ENCODE assay signal across 1 cellular context in the genomic region with DNA sequence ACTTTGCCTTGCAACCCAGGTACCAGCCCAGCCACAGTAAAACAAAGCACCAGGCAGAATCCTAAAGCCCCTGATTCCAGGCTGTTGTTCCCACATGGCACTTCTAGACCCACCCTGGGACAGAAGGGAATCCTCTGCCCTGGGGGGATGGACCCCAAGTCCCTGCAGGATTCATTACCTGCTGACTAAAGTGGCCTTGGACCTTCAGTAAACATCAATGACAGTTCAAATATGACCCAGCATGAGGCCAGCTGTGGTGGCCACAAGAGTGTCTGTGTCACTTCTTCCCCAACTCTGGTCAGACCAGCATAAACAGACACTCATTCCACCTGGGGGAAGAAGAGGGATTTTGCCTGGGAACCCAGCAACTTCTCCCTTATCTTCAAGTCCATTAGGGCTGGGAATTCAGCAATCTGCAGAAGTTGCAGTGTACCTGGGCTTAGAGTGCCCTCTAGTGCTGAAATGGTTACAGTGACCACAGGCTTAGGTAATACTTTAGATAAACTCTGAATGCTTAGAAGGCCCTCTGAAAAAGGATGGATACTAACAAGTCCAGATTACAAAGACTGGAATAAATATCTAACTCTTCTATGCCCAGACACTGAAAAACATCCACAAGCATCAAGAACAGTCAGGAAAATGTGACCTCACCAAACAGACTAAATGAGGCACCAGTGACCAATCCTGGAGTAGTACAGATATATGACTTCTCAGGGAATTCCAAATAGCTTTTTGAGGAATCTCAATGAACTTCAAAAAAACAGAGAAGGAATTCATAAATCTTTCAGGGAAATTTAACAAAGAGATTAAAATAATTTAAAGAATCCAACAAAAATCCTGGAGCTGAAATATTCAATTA.
A peak's percentile ranks its signal among the peaks of the same experiment; 100 is the strongest.
TF ChIP-seq lines count a peak whose summit lies in the region.

No MANE protein-coding gene starts in this region.

TF ChIP-seq in K562, 482 proteins besides CTCF, POLR2A, EP300 and RAD21 (continued from another document and continues in another):
- TF ChIP-seq ZNF740 (CRISPR knock-in tag; IDR thresholded peaks at IDR 0.05) (no peak), ZNF740 (tag; IDR thresholded peaks at IDR 0.05) (no peak), MTF1 (CRISPR knock-in tag; IDR thresholded peaks at IDR 0.05; ENCODE audit: borderline replicate concordance) (no peak), KLF16 (IDR thresholded peaks at IDR 0.05) (peak; percentile 43; the same call in 1 of the 2 replicates), TFAM (CRISPR knock-in tag; conservative IDR thresholded peaks at IDR 0.05) (no peak), ZNF12 (CRISPR knock-in tag; IDR thresholded peaks at IDR 0.05) (no peak), L3MBTL2 (IDR thresholded peaks at IDR 0.05) (no peak), NBN (IDR thresholded peaks at IDR 0.05; ENCODE audit: low read depth) (0 out of 2 replicates have a peak, but pooled peaks have one; percentile 23), SP2 (IDR thresholded peaks at IDR 0.05; ENCODE audit: extremely low read depth, low read depth, low read length, poor library complexity, severe bottlenecking) (no peak), SRSF1 (IDR thresholded peaks at IDR 0.05; ENCODE audit: low read depth, low read length) (no peak), NCOA2 (IDR thresholded peaks at IDR 0.05; ENCODE audit: partially characterized antibody in 2 of 2) (no peak), ZFPM2 (CRISPR knock-in tag; IDR thresholded peaks at IDR 0.05) (no peak), TBP (optimal IDR thresholded peaks at IDR 0.05; ENCODE audit: low read depth, low read length) (no peak), HSF4 (CRISPR knock-in tag; IDR thresholded peaks at IDR 0.05; ENCODE audit: borderline replicate concordance) (no peak), PHTF2 (CRISPR knock-in tag; IDR thresholded peaks at IDR 0.05) (no peak), KDM2B (CRISPR knock-in tag; IDR thresholded peaks at IDR 0.05) (no peak), SRSF9 (IDR thresholded peaks at IDR 0.05; ENCODE audit: borderline replicate concordance, low read depth, low read length) (no peak), TOE1 (IDR thresholded peaks at IDR 0.05; ENCODE audit: borderline replicate concordance) (0 out of 2 replicates have a peak, but pooled peaks have one; percentile 16), TOE1 (CRISPR knock-in tag; IDR thresholded peaks at IDR 0.05; ENCODE audit: borderline replicate concordance, low read depth) (no peak), POLR3G (IDR thresholded peaks at IDR 0.05; ENCODE audit: extremely low read depth, insufficient read length, insufficient replicate concordance) (no peak), HDAC1 (IDR thresholded peaks at IDR 0.05) (no peak), RBM14 (IDR thresholded peaks at IDR 0.05; ENCODE audit: borderline replicate concordance, insufficient read depth, low read depth, low read length) (no peak), CBFA2T2 (conservative IDR thresholded peaks at IDR 0.05) (0 out of 2 replicates have a peak, but pooled peaks have one; percentile 8), CTCFL (IDR thresholded peaks at IDR 0.05; ENCODE audit: borderline replicate concordance, insufficient read depth, low read depth, low read length, poor library complexity, severe bottlenecking) (no peak), E2F5 (CRISPR knock-in tag; IDR thresholded peaks at IDR 0.05) (no peak), YBX1 (IDR thresholded peaks at IDR 0.05) (no peak), MBD2 (IDR thresholded peaks at IDR 0.05; ENCODE audit: borderline replicate concordance, low read depth) (no peak), ZBTB5 (IDR thresholded peaks at IDR 0.05) (no peak), CREB3L1 (IDR thresholded peaks at IDR 0.05; ENCODE audit: borderline replicate concordance, low read depth) (no peak), BRF1 (IDR thresholded peaks at IDR 0.05; ENCODE audit: borderline replicate concordance, extremely low read depth, insufficient read length) (no peak), AFF1 (IDR thresholded peaks at IDR 0.05; ENCODE audit: low read depth in 1 of 2, partially characterized antibody in 2 of 2) (no peak)
- TF ChIP-seq, protein P1, sequence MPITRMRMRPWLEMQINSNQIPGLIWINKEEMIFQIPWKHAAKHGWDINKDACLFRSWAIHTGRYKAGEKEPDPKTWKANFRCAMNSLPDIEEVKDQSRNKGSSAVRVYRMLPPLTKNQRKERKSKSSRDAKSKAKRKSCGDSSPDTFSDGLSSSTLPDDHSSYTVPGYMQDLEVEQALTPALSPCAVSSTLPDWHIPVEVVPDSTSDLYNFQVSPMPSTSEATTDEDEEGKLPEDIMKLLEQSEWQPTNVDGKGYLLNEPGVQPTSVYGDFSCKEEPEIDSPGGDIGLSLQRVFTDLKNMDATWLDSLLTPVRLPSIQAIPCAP (CRISPR knock-in tag; IDR thresholded peaks at IDR 0.05; ENCODE audit: borderline replicate concordance): no peak
- TF ChIP-seq, protein P2, sequence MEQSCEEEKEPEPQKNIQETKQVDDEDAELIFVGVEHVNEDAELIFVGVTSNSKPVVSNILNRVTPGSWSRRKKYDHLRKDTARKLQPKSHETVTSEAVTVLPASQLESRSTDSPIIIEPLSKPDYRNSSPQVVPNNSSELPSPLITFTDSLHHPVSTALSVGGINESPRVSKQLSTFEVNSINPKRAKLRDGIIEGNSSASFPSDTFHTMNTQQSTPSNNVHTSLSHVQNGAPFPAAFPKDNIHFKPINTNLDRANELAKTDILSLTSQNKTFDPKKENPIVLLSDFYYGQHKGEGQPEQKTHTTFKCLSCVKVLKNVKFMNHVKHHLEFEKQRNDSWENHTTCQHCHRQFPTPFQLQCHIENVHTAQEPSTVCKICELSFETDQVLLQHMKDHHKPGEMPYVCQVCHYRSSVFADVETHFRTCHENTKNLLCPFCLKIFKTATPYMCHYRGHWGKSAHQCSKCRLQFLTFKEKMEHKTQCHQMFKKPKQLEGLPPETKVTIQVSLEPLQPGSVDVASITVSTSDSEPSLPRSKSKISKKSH (CRISPR knock-in tag; IDR thresholded peaks at IDR 0.05): no peak
- TF ChIP-seq, protein P3, sequence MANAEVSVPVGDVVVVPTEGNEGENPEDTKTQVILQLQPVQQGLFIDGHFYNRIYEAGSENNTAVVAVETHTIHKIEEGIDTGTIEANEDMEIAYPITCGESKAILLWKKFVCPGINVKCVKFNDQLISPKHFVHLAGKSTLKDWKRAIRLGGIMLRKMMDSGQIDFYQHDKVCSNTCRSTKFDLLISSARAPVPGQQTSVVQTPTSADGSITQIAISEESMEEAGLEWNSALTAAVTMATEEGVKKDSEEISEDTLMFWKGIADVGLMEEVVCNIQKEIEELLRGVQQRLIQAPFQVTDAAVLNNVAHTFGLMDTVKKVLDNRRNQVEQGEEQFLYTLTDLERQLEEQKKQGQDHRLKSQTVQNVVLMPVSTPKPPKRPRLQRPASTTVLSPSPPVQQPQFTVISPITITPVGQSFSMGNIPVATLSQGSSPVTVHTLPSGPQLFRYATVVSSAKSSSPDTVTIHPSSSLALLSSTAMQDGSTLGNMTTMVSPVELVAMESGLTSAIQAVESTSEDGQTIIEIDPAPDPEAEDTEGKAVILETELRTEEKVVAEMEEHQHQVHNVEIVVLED (CRISPR knock-in tag; IDR thresholded peaks at IDR 0.05): no peak
- TF ChIP-seq, protein P4, sequence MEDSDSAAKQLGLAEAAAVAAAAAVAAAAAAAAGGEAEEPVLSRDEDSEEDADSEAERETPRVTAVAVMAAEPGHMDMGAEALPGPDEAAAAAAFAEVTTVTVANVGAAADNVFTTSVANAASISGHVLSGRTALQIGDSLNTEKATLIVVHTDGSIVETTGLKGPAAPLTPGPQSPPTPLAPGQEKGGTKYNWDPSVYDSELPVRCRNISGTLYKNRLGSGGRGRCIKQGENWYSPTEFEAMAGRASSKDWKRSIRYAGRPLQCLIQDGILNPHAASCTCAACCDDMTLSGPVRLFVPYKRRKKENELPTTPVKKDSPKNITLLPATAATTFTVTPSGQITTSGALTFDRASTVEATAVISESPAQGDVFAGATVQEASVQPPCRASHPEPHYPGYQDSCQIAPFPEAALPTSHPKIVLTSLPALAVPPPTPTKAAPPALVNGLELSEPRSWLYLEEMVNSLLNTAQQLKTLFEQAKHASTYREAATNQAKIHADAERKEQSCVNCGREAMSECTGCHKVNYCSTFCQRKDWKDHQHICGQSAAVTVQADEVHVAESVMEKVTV (CRISPR knock-in tag; IDR thresholded peaks at IDR 0.05): peak; percentile 91
- TF ChIP-seq, protein P5, sequence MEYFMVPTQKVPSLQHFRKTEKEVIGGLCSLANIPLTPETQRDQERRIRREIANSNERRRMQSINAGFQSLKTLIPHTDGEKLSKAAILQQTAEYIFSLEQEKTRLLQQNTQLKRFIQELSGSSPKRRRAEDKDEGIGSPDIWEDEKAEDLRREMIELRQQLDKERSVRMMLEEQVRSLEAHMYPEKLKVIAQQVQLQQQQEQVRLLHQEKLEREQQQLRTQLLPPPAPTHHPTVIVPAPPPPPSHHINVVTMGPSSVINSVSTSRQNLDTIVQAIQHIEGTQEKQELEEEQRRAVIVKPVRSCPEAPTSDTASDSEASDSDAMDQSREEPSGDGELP (CRISPR knock-in tag; IDR thresholded peaks at IDR 0.05; ENCODE audit: borderline replicate concordance): peak; percentile 14; the same call in 1 of the 2 replicates
